Comparison of ENCODE assay signal across 8 cellular contexts in the genomic region with DNA sequence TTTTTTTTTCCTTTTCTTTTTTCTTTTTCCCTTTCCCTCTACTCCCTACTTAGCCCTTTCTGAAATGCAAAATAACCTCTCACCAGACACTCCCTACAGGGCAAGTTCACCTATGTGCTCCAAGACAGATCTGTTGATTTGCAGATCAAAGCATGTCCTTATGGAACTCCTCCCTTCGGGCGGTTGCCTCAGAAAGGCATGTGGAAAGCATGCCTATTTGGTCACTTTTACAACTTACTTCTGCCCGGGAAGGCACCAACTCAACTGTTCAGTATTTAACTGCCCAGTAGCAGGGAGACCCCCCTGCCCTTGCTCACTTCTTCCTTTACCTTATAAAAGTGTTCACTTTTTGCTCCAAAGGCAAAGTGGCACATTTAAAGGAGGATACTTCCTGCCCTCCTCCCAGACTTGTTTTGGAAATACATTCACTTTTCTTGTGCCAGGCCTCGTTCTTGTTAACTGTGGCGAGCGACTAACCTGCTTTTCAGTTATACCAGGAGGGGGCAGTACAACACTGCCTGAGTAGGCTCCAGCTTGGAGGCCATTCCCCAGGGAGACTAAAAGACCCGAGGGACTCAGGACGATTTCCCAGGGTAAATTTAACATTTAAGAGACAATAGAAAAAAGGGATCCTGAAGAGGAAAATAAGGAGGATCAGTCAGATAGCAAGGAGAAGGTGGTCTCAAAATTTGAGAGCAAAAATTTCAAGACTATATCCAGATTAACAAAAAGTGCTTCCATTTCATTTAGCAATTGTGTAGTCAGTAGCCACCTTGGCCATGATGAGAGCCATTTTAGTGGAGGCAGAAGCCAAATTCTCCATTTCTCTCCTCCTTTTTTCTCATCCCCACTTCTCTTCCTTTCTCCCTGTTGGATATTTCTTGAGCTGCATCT. TPM values are rescaled to one million over a fixed set of nuclear protein-coding genes. Genes with fewer than 3 reads are reported as not detected.
DNase-seq lines count a peak whose midpoint lies in the region; ATAC-seq, FAIRE-seq and TF ChIP-seq lines count a peak whose summit lies in the region.

No MANE protein-coding gene starts in this region.

- peak overlapping the region; percentile 78 for H2AFZ ChIP-seq in MM.1S (ENCODE audit: low read length)

- peak overlapping the region; percentile 15 for H3K4me3 ChIP-seq in MM.1S (ENCODE audit: low read length)

- no peaks in the 10 kb centered on the region for H3K79me2 ChIP-seq in MM.1S (ENCODE audit: low read length)

- no peaks in the 10 kb centered on the region for H3K36me3 ChIP-seq in ES-I3 (ENCODE audit: insufficient read depth, low read length)
- H3K36me3 ChIP-seq in MM.1S (replicated peaks; ENCODE audit: insufficient read depth, low read length): no peaks in the 10 kb centered on the region

- H3F3A ChIP-seq in MM.1S (ENCODE audit: insufficient read depth, low read length): peaks cover 9% of the 10 kb centered on the region

- intact Hi-C loops in left ventricle myocardium superior (cut with micrococcal nuclease): loop anchor here (5.0 kb wide), 1 partner anchor 266 kb away; no protein-coding TSS in a partner anchor

- H3K27ac ChIP-seq in MM.1S (ENCODE audit: low read length): peak overlapping the region; percentile 56; the same call in 1 of the 2 replicates

- peak; percentile 83 for ATAC-seq in left ventricle myocardium superior
- no peak for ATAC-seq in HG03469 (IDR thresholded peaks at IDR 0.05; ENCODE audit: unreplicated experiment)

- no peak for TF ChIP-seq POLR2A in H54 (IDR thresholded peaks at IDR 0.05; ENCODE audit: low read depth, low read length)

- H3K9ac ChIP-seq in ES-I3 (ENCODE audit: low read depth, low read length) (peak overlapping the region; percentile 29; the same call in 1 of the 2 replicates), MM.1S (ENCODE audit: low read length) (peak overlapping the region; percentile 26; the same call in 1 of the 2 replicates)

- H3K27me3 ChIP-seq in MM.1S (replicated peaks; ENCODE audit: insufficient read depth, low read length): no peaks in the 10 kb centered on the region

- no peak for FAIRE-seq in H54 (lab: Jason Lieb, UNC)

- no peaks in the 10 kb centered on the region for H3K9me3 ChIP-seq in ES-I3 (ENCODE audit: control insufficient read depth, insufficient read depth, low read length)
- H3K9me3 ChIP-seq in MM.1S (replicated peaks; ENCODE audit: insufficient read depth, low read length): no peaks in the 10 kb centered on the region

- H3K9me2 ChIP-seq in MM.1S (replicated peaks; ENCODE audit: insufficient read depth, low read length): no peaks in the 10 kb centered on the region

- DNase-seq in H54 (ENCODE audit: insufficient read length, low spot score) (peak; percentile 40), MM.1S (peak; percentile 91), SK-N-DZ (ENCODE audit: low spot score) (peak; percentile 26), anterior cingulate cortex (lab: John Stamatoyannopoulos, UW) (peak in 45 of 58 donors; percentile 0 to 63 (median 22)), left ventricle myocardium superior (no peak), pulmonary artery endothelial cell (ENCODE audit: low read depth, low spot score) (peak; percentile 33)

- peak; percentile 99 for TF ChIP-seq CTCF in MM.1S (IDR thresholded peaks at IDR 0.05; ENCODE audit: low read length)

- H3K4me1 ChIP-seq in ES-I3 (ENCODE audit: insufficient read depth, low read length): peaks cover 11% of the 10 kb centered on the region
- peaks cover 23% of the 10 kb centered on the region for H3K4me1 ChIP-seq in MM.1S (ENCODE audit: low read length)

- no peaks in the 10 kb centered on the region for H4K20me1 ChIP-seq in MM.1S (ENCODE audit: insufficient read depth, low read length)

- H3K4me2 ChIP-seq in MM.1S (ENCODE audit: low read depth, low read length): peak overlapping the region; percentile 70

RNA-seq across cellular contexts. Expression of gene SLAMF7, which starts 12.3 kb away (rescaled TPM):
- polyA plus RNA-seq in SK-N-DZ (2014; cell fraction: cytosol; rRNA removed): not detected in 2 replicates
- polyA plus RNA-seq in SK-N-DZ (2014; cell fraction: nucleus; rRNA removed): not detected in 2 replicates
- 0.50 TPM for total RNA-seq in left ventricle myocardium superior
- not detected in 2 replicates for total RNA-seq in pulmonary artery endothelial cell

RNA-seq across cellular contexts. Expression of gene CD48, which starts 15.1 kb away (rescaled TPM):
- polyA plus RNA-seq in SK-N-DZ (2014; cell fraction: cytosol; rRNA removed): not detected in 2 replicates
- polyA plus RNA-seq in SK-N-DZ (2014; cell fraction: nucleus; rRNA removed): not detected in 2 replicates
- total RNA-seq in left ventricle myocardium superior (2.4 TPM), pulmonary artery endothelial cell (not detected in 2 replicates)
